ENCODE assay signal across 9 cellular contexts in the genomic region with DNA sequence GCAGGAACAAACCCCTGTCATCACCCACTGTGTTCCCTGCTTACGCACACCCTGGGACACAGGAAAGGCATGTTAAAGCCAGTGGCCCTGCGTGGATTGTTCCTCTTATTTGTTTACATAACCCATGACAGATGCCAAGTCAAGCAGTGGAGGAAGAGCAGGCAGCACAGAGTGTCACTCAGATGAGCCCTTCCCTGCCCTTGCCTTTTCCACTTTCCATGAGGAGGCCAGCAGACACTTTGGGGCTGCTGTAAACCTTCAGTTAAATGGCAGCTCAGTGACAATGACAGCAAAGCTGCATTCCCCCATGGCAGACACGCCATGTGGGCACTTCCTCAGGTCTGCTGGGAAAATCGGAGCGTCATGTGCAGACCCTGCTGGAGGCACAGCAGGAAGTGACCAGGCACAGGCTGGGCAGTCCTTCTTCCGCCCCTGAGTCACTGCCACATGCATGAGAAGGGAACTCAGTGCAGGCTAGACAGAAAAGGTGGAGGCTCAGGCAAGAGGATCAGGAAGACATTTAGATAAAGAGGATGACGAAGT.
DNase-seq lines count a peak whose midpoint lies in the region; ATAC-seq and TF ChIP-seq lines count a peak whose summit lies in the region.
"Had no signal": no experiment of that assay in that cellular context is flagged by ENCODE, and none has a peak within 500 bp of the region (broad histone marks: within the 10 kb centered on the region; RNA-seq: fewer than 3 reads in every experiment).

No MANE protein-coding gene starts in this region.

- H3K36me3 ChIP-seq in brain microvascular endothelial cell (replicated peaks) (no peaks in the 10 kb centered on the region), thyroid gland (no peaks in the 10 kb centered on the region)

- 71% methylated on average over 7 of the region's 7 CpGs for WGBS in thyroid gland, 2 donors

- peak; percentile 85 to 87 for DNase-seq in Kasumi-1 (lab: John Stamatoyannopoulos, UW)
- peak; percentile 91 for DNase-seq in brain microvascular endothelial cell
- peak; percentile 66 for DNase-seq in islet precursor cell
- DNase-seq in thyroid gland: peak; percentile 9 to 39
- DNase-seq in GM13977 (ENCODE audit: low spot score): no peak
- DNase-seq in NCI-H446 treated with DMSO at 0.1 percent for 48 hours (lab: John Stamatoyannopoulos, UW): no peak
- no peak for DNase-seq in germinal center (ENCODE audit: low spot score)
- DNase-seq: naive thymus-derived CD8-positive, alpha-beta T cell had no signal

- ATAC-seq in GM18909 (IDR thresholded peaks at IDR 0.05; ENCODE audit: poor library complexity, unreplicated experiment): no peak
- ATAC-seq: naive thymus-derived CD8-positive, alpha-beta T cell had no signal

- TF ChIP-seq CTCF in brain microvascular endothelial cell (IDR thresholded peaks at IDR 0.05; ENCODE audit: low read depth, low read length, missing control alignments) (no peak), thyroid gland (IDR thresholded peaks at IDR 0.05) (no peak), GM13977 (IDR thresholded peaks at IDR 0.05; ENCODE audit: extremely low read depth, insufficient read depth, missing control alignments) (no peak)

- peak overlapping the region; percentile 83 for H3K27ac ChIP-seq in brain microvascular endothelial cell
- H3K27ac ChIP-seq in thyroid gland: peak overlapping the region; percentile 43 to 45 (median 44)

- H3K27me3 ChIP-seq in brain microvascular endothelial cell (replicated peaks) (no peaks in the 10 kb centered on the region), thyroid gland (no peaks in the 10 kb centered on the region)

- no peak overlapping the region for H3K4me3 ChIP-seq in brain microvascular endothelial cell (ENCODE audit: low read depth, low read length)
- H3K4me3 ChIP-seq in thyroid gland (replicated peaks in 1 of 3): no peak overlapping the region

- H3K9me3 ChIP-seq in thyroid gland: no peaks in the 10 kb centered on the region

- in situ Hi-C loops in brain microvascular endothelial cell (cut with HindIII; ENCODE audit: low pct_ligation_motif_present, low sequenced_read_pairs): no loop called here
- in situ Hi-C loops in GM13977 (cut with MboI; ENCODE audit: low pct_unique_long_range_greater_than_20kb, low sequenced_read_pairs, unreplicated experiment): no loop called here

- no peaks in the 10 kb centered on the region for H3K4me1 ChIP-seq in thyroid gland

- TF ChIP-seq POLR2A in thyroid gland (IDR thresholded peaks at IDR 0.05): no peak

- intact Hi-C loops in thyroid gland (cut with DNase I): no loop called here

Comparison
In these comparisons a context has a peak if more than half of its experiments do, and no peak if none do; other contexts are left out.
1. DNase-seq: peak in Kasumi-1 (2 of 2), brain microvascular endothelial cell (single experiment), islet precursor cell (single experiment) and thyroid gland (2 of 2); none in GM13977 (single experiment), NCI-H446 treated with DMSO at 0.1 percent for 48 hours (single experiment) and germinal center (single experiment).